7 cellular contexts compared by ENCODE assay signal in the genomic region with DNA sequence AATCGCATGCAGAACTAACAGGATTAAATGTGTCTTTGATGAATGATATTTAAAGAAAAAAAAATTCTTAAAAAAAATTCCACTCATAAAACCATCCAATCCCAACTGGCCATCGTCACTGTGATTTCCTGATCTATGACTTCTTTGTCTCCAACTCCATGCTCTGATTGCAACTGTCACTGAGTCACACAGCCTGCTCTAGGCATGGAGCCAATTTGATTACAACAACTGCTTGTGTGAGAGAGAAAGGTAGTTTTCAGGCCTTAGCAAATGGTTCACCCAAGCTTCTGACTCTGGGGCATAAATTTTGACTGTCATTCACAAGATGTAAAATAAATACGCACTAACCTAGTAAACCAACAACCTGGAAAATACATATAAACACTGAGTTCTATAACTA. TPM values are rescaled to one million over a fixed set of nuclear protein-coding genes. Genes with fewer than 3 reads are reported as not detected.
DNase-seq lines count a peak whose midpoint lies in the region; ATAC-seq and TF ChIP-seq lines count a peak whose summit lies in the region.

No MANE protein-coding gene starts in this region.

- peak; percentile 66 for ATAC-seq in left ventricle myocardium superior

- no peak for TF ChIP-seq CTCF in GM13977 (IDR thresholded peaks at IDR 0.05; ENCODE audit: extremely low read depth, insufficient read depth, missing control alignments)

- DNase-seq in HS-5 (ENCODE audit: low read depth) (peak; percentile 60), amygdala (lab: John Stamatoyannopoulos, UW) (peak in 46 of 56 donors; percentile 1 to 92 (median 58)), left ventricle myocardium superior (no peak), stromal cell of bone marrow (ENCODE audit: low read depth) (peak; percentile 61), posterior vena cava (ENCODE audit: low spot score) (no peak), GM13977 (ENCODE audit: low spot score) (no peak), retina (no peak)

- in situ Hi-C loops in GM13977 (cut with MboI; ENCODE audit: low pct_unique_long_range_greater_than_20kb, low sequenced_read_pairs, unreplicated experiment): no loop called here

- intact Hi-C loops in left ventricle myocardium superior (cut with micrococcal nuclease): no loop called here
- intact Hi-C loops in posterior vena cava (cut with DNase I): no loop called here

RNA-seq across cellular contexts. Expression of a gene that starts 25.8 kb away (rescaled TPM):
- total RNA-seq in left ventricle myocardium superior: 7.3 TPM
- 10 to 100 TPM; 30.8 to 35.1 TPM for total RNA-seq in posterior vena cava

Comparison
In these comparisons a context has a peak if more than half of its experiments do, and no peak if none do; other contexts are left out.
1. DNase-seq: peak in HS-5 (single experiment), amygdala (46 of 56) and stromal cell of bone marrow (single experiment); none in left ventricle myocardium superior (single experiment), posterior vena cava (single experiment), GM13977 (single experiment) and retina (single experiment).